In genomic region chr5:91419571-91420537, GRCh38 we compare ENCODE assay signal across 8 cellular contexts. TPM values are rescaled to one million over a fixed set of nuclear protein-coding genes. Genes with fewer than 3 reads are reported as not detected.
DNase-seq lines count a peak whose midpoint lies in the region; TF ChIP-seq lines count a peak whose summit lies in the region.

No MANE protein-coding gene starts in this region.

- H3K4me1 Mint-ChIP-seq in type B pancreatic cell (ENCODE audit: unreplicated experiment), result no peaks in the 10 kb centered on the region

- no peaks in the 10 kb centered on the region for H3K9me3 Mint-ChIP-seq in type B pancreatic cell

- H3K9me3 ChIP-seq in ovary, result no peaks in the 10 kb centered on the region

- DNase-seq in NCI-H2171 treated with DMSO at 0.1 percent for 48 hours (lab: John Stamatoyannopoulos, UW) (peak; percentile 16), NCI-H2171 (lab: John Stamatoyannopoulos, UW) (no peak), HT1080 (ENCODE audit: low read depth) (peak; percentile 37), RKO (ENCODE audit: low spot score) (peak; percentile 76), fibroblast of the aortic adventitia (ENCODE audit: low read depth) (peak; percentile 78), ovary (peak; percentile 35 to 75 (median 56)), type B pancreatic cell (ENCODE audit: extremely low spot score, unreplicated experiment) (no peak)
- peak; percentile 72 to 73 for DNase-seq in activated T-cell treated with anti-CD3 and anti-CD28 coated beads, Interleukin-2, amount 50 U/mL, for 48 hours

- H3K4me3 ChIP-seq in fibroblast of the aortic adventitia (ENCODE audit: low read depth, low read length) (no peak overlapping the region), ovary (no peak overlapping the region)

- WGBS in ovary, 3 donors, result 52 to 57% (median 57%) methylated on average over 9 of the region's 9 CpGs

- intact Hi-C loops in ovary (cut with DNase I), result loop anchor here (5.0 to 10.0 kb wide), 3 partner anchors 555 to 565 kb away; no protein-coding TSS in a partner anchor

- H3K36me3 ChIP-seq in ovary, result no peaks in the 10 kb centered on the region

- H3K27ac Mint-ChIP-seq in type B pancreatic cell, result no peak overlapping the region

- no peak for TF ChIP-seq POLR2A in ovary (IDR thresholded peaks at IDR 0.05)

- H3K36me3 Mint-ChIP-seq in type B pancreatic cell, result no peaks in the 10 kb centered on the region

- H3K4me3 Mint-ChIP-seq in type B pancreatic cell, result no peak overlapping the region

- H3K27ac ChIP-seq in ovary, result no peak overlapping the region

- H3K27me3 Mint-ChIP-seq in type B pancreatic cell, result no peaks in the 10 kb centered on the region

- no peaks in the 10 kb centered on the region for H3K4me1 ChIP-seq in ovary (ENCODE audit: insufficient read depth)

- peak; percentile 54 for TF ChIP-seq CTCF in fibroblast of the aortic adventitia (IDR thresholded peaks at IDR 0.05; ENCODE audit: insufficient read depth, low read length)
- TF ChIP-seq CTCF in ovary (IDR thresholded peaks at IDR 0.05), result peak; percentile 49 to 70 (median 63)
- TF ChIP-seq CTCF in type B pancreatic cell (conservative IDR thresholded peaks at IDR 0.05), result peak; percentile 96

- TF ChIP-seq EP300 in ovary (IDR thresholded peaks at IDR 0.05), result no peak

- no peaks in the 10 kb centered on the region for H3K27me3 ChIP-seq in ovary

RNA-seq across cellular contexts. Expression of gene ARRDC3, which starts 36.7 kb away (rescaled TPM):
- total RNA-seq in HT1080 (2014; rRNA removed; shearing (Covaris generic)), result 12.7 and 14.1 TPM in 2 replicates
- 9.9 and 12.6 TPM in 2 replicates for polyA plus RNA-seq in HT1080 (2015; cell fraction: cytosol; rRNA removed)
- 34.4 and 43.8 TPM in 2 replicates for polyA plus RNA-seq in HT1080 (2015; cell fraction: nucleus; rRNA removed)
- total RNA-seq in fibroblast of the aortic adventitia (ENCODE audit: low replicate concordance) (35.2 and 120 TPM in 2 replicates), ovary (100 to 1,000 TPM in 5 of 7 donors, 10 to 100 TPM in 2; 47.4 to 176 (median 107) TPM), type B pancreatic cell (ENCODE audit: low replicate concordance) (98.6 and 109 TPM in 2 replicates)
- 10 to 100 TPM; 30.2 to 49.9 TPM for polyA plus RNA-seq in ovary

Comparison
In these comparisons a context has a peak if more than half of its experiments do, and no peak if none do; other contexts are left out.
1. DNase-seq: peak in NCI-H2171 treated with DMSO at 0.1 percent for 48 hours (single experiment), HT1080 (single experiment), RKO (single experiment), activated T-cell treated with anti-CD3 and anti-CD28 coated beads, Interleukin-2, amount 50 U/mL, for 48 hours (2 of 2), fibroblast of the aortic adventitia (single experiment) and ovary (5 of 5); none in NCI-H2171 (single experiment) and type B pancreatic cell (single experiment).
2. Peak in every context shown above with its lines, with median percentiles within 50 percentile points of each other: CTCF ChIP-seq.